Comparison of ENCODE assay signal across 8 cellular contexts in the genomic region with DNA sequence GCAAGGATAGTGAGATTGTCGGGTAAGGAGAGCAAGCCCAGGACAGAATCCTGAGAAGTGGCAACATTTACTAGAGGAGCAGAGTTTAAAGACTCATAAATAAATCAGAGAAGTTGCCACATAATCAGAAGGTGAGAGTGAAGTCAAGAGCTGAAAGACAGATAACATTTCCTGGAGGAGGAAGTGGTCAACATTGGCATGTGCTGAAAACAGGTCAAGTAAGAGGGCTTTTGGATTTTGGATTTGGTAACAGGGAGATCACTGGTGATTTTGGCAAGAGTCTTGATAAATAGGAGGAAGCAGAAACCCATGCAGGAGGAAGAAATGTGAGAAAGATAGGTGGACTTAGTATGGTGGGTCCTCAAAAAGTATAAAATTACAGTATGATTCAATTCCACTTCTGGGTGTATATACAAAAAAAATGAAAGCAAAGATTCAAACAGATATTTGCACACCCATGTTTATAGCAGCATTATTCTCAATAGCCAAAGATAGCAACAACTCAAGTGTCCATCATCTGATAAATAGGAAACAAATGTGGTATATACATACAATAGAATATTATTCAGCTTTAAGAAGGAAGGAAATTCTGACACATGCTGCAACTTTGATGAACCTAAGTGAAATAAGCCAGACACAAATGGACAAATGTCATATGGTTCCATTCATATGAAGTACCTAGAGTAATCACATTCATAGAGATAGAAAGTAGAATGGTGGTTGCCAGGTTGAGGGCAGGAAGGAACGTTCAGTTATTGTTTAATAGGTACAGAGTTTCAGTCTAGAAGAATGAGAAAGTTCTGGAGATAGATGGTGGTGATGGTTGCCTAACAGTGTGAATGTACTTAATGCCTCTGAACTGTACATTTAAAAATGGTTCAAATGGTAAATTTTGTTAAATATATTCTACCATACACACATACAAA. TPM values are rescaled to one million over a fixed set of nuclear protein-coding genes. Genes with fewer than 3 reads are reported as not detected.
A peak's percentile ranks its signal among the peaks of the same experiment; 100 is the strongest.
DNase-seq lines count a peak whose midpoint lies in the region; ATAC-seq and TF ChIP-seq lines count a peak whose summit lies in the region.

No MANE protein-coding gene starts in this region.

- H3K9me3 ChIP-seq in OCI-LY3 (ENCODE audit: insufficient read depth, low read length) (no peaks in the 10 kb centered on the region), left ventricle myocardium inferior (replicated peaks) (no peaks in the 10 kb centered on the region)

- peak; percentile 64 for ATAC-seq in GM18861 (IDR thresholded peaks at IDR 0.05; ENCODE audit: unreplicated experiment)
- ATAC-seq in HG02852 (IDR thresholded peaks at IDR 0.05; ENCODE audit: unreplicated experiment), result peak; percentile 46

- H3K36me3 ChIP-seq in OCI-LY3 (replicated peaks; ENCODE audit: low read depth, low read length) (no peaks in the 10 kb centered on the region), left ventricle myocardium inferior (no peaks in the 10 kb centered on the region)

- H3K27me3 ChIP-seq in OCI-LY3 (ENCODE audit: low read depth, low read length), result no peaks in the 10 kb centered on the region
- no peaks in the 10 kb centered on the region for H3K27me3 ChIP-seq in left ventricle myocardium inferior (ENCODE audit: low read depth)

- peak overlapping the region; percentile 11 for H3K27ac ChIP-seq in OCI-LY3 (ENCODE audit: low read length)
- H3K27ac ChIP-seq in left ventricle myocardium inferior (replicated peaks), result no peak overlapping the region

- H3K79me2 ChIP-seq in OCI-LY3 (ENCODE audit: low read length), result no peaks in the 10 kb centered on the region

- H3K4me1 ChIP-seq in OCI-LY3 (ENCODE audit: low read length) (peaks cover 55% of the 10 kb centered on the region), left ventricle myocardium inferior (no peaks in the 10 kb centered on the region)

- intact Hi-C loops in left ventricle myocardium inferior (cut with micrococcal nuclease), result no loop called here

- H2AFZ ChIP-seq in OCI-LY3 (ENCODE audit: low read depth, low read length), result peak overlapping the region; percentile 37

- H4K20me1 ChIP-seq in OCI-LY3 (ENCODE audit: insufficient read depth, low read length), result no peaks in the 10 kb centered on the region

- TF ChIP-seq CTCF in OCI-LY3 (IDR thresholded peaks at IDR 0.05; ENCODE audit: low read depth, low read length), result no peak
- no peak for TF ChIP-seq CTCF in left ventricle myocardium inferior (IDR thresholded peaks at IDR 0.05; ENCODE audit: borderline replicate concordance)

- no peak overlapping the region for H3K4me3 ChIP-seq in OCI-LY3 (ENCODE audit: low read length)
- H3K4me3 ChIP-seq in left ventricle myocardium inferior, result no peak overlapping the region

- peak overlapping the region; percentile 31 for H3K4me2 ChIP-seq in OCI-LY3 (ENCODE audit: low read length)

- H3K9ac ChIP-seq in OCI-LY3 (ENCODE audit: low read length), result no peak overlapping the region

- DNase-seq in lung microvascular endothelial cell (ENCODE audit: low read depth in 2 of 2) (peak; percentile 17 to 62), ureter (ENCODE audit: low spot score) (no peak), erythroblast (lab: John Stamatoyannopoulos, UW) (no peak), left ventricle myocardium inferior (no peak), putamen (ENCODE audit: low spot score) (no peak)

- TF ChIP-seq POLR2A in erythroblast (IDR thresholded peaks at IDR 0.05; ENCODE audit: low read length), result no peak

RNA-seq across cellular contexts. Expression of a gene that starts 27.3 kb away (rescaled TPM):
- total RNA-seq in lung microvascular endothelial cell (206 and 247 TPM in 2 replicates), ureter (223 TPM), left ventricle myocardium inferior (172 TPM)

Comparison
In these comparisons a context has a peak if more than half of its experiments do, and no peak if none do; other contexts are left out.
1. DNase-seq: peak in lung microvascular endothelial cell (2 of 2); none in ureter (single experiment), erythroblast (0 of 2), left ventricle myocardium inferior (single experiment) and putamen (single experiment).